8 cellular contexts compared by ENCODE assay signal in genomic region chr9:119968837-119969707, GRCh38.
DNase-seq lines count a peak whose midpoint lies in the region; ATAC-seq, FAIRE-seq and TF ChIP-seq lines count a peak whose summit lies in the region.

No MANE protein-coding gene starts in this region.

- POLR2A ChIA-PET in AG04449 (lab: Yijun Ruan, JAX): no interaction called here

- peak; percentile 63 for FAIRE-seq in GM18507 (lab: Jason Lieb, UNC)

- TF ChIP-seq CTCF in AG04449 (IDR thresholded peaks at IDR 0.05; ENCODE audit: insufficient read depth, low read length, missing control alignments): peak; percentile 98
- TF ChIP-seq CTCF in cardiac fibroblast (IDR thresholded peaks at IDR 0.05; ENCODE audit: low read depth, low read length): peak; percentile 98

- peak; percentile 93 for ATAC-seq in HG02870 (IDR thresholded peaks at IDR 0.05; ENCODE audit: unreplicated experiment)

- peak; percentile 28 for DNase-seq in AG04449 (ENCODE audit: low read depth, low spot score)
- DNase-seq in GM18507 (ENCODE audit: extremely low spot score, insufficient read length, low read depth): peak; percentile 35
- DNase-seq in NCI-H1694 (lab: John Stamatoyannopoulos, UW): peak; percentile 50
- peak; percentile 1 for DNase-seq in T-helper 9 cell
- DNase-seq in cardiac fibroblast (ENCODE audit: low read depth in 2 of 2): peak; percentile 62 to 76
- DNase-seq in kidney glomerular epithelial cell (lab: John Stamatoyannopoulos, UW): peak; percentile 56
- peak; percentile 3 for DNase-seq in stimulated activated CD4-positive, alpha-beta T cell treated with anti-CD3 and anti-CD28 coated beads, Interleukin-2, amount 100 ng/mL, for 4 hours (ENCODE audit: low read depth)

- H3K4me3 ChIP-seq in AG04449 (ENCODE audit: low read depth, low read length): no peak overlapping the region
- no peak overlapping the region for H3K4me3 ChIP-seq in cardiac fibroblast (replicated peaks in 1 of 2; ENCODE audit: low read depth in 2 of 2, low read length in 2 of 2)

- CTCF ChIA-PET in AG04449 (lab: Yijun Ruan, JAX): interaction anchor here (0.7 to 7.0 kb wide), 19 partner anchors 7 to 509 kb away, joined by 3 to 97 read pairs (median 5); no protein-coding TSS in a partner anchor

Comparison
In these comparisons a context has a peak if more than half of its experiments do, and no peak if none do; other contexts are left out.
1. DNase-seq: peak in every context shown above with its lines; median percentile 69 in cardiac fibroblast; 56 in kidney glomerular epithelial cell; 50 in NCI-H1694; 35 in GM18507; 28 in AG04449; 3 in stimulated activated CD4-positive, alpha-beta T cell treated with anti-CD3 and anti-CD28 coated beads, Interleukin-2, amount 100 ng/mL, for 4 hours; 1 in T-helper 9 cell.